ENCODE assay signal across 1 cellular context in genomic region chr2:216146573-216146972, GRCh38.
TF ChIP-seq lines count a peak whose summit lies in the region.

No MANE protein-coding gene starts in this region.

TF ChIP-seq in WTC11, 78 proteins besides CTCF, POLR2A, EP300 and RAD21 (continued from another document):
- no peak for TF ChIP-seq ERG (CRISPR knock-in tag; IDR thresholded peaks at IDR 0.05)
- no peak for TF ChIP-seq HMGXB4 (CRISPR knock-in tag; IDR thresholded peaks at IDR 0.05)
- TF ChIP-seq SP1 (CRISPR knock-in tag; conservative IDR thresholded peaks at IDR 0.05), result no peak
- TF ChIP-seq SMAD4 (CRISPR knock-in tag; IDR thresholded peaks at IDR 0.05), result no peak
- no peak for TF ChIP-seq ATF2 (CRISPR knock-in tag; IDR thresholded peaks at IDR 0.05; ENCODE audit: borderline replicate concordance, low read depth)
- no peak for TF ChIP-seq AFF4 (CRISPR knock-in tag; IDR thresholded peaks at IDR 0.05; ENCODE audit: borderline replicate concordance)
- TF ChIP-seq ZNF423 (CRISPR knock-in tag; IDR thresholded peaks at IDR 0.05), result no peak
- TF ChIP-seq ZNF425 (CRISPR knock-in tag; conservative IDR thresholded peaks at IDR 0.05), result no peak
- no peak for TF ChIP-seq OVOL2 (CRISPR knock-in tag; IDR thresholded peaks at IDR 0.05; ENCODE audit: borderline replicate concordance)
- no peak for TF ChIP-seq NFYB (CRISPR knock-in tag; conservative IDR thresholded peaks at IDR 0.05; ENCODE audit: low read depth)
- TF ChIP-seq RELA (CRISPR knock-in tag; IDR thresholded peaks at IDR 0.05; ENCODE audit: borderline replicate concordance), result no peak
- TF ChIP-seq ATF3 (CRISPR knock-in tag; conservative IDR thresholded peaks at IDR 0.05), result no peak
